ENCODE assay signal across 7 cellular contexts in genomic region chr14:35849122-35849521, GRCh38.
"Had no signal": no experiment of that assay in that cellular context is flagged by ENCODE, and none has a peak within 500 bp of the region (broad histone marks: within the 10 kb centered on the region; RNA-seq: fewer than 3 reads in every experiment).

No MANE protein-coding gene starts in this region.

- ATAC-seq: HCT116 had no signal

- DNase-seq: GM23248, GOT3, H7, KBM-7 had no signal

- H3K9ac ChIP-seq: GM23248 had no signal

- H3K27me3 Mint-ChIP-seq: IgD-negative memory B cell had no signal

- H3K9me3 ChIP-seq: HAP-1 had no signal

- H2AFZ ChIP-seq: GM23248 had no signal

- H3K4me3 ChIP-seq: GM23248, HAP-1 had no signal

- H3K4me3 Mint-ChIP-seq: IgD-negative memory B cell had no signal

- H3K27ac ChIP-seq: GM23248 had no signal

- H3K4me1 ChIP-seq: HAP-1 had no signal
